Comparison of ENCODE assay signal across 23 cellular contexts in genomic region chr7:70608229-70608628, GRCh38.
"Had no signal": no experiment of that assay in that cellular context is flagged by ENCODE, and none has a peak within 500 bp of the region (broad histone marks: within the 10 kb centered on the region; RNA-seq: fewer than 3 reads in every experiment).

No MANE protein-coding gene starts in this region.

- DNase-seq: cortex of kidney; dorsolateral prefrontal cortex; effector CD8-positive, alpha-beta T cell; gastrocnemius medialis; kidney; left cardiac atrium; left ventricle myocardium inferior; lower lobe of right lung; mesenchymal stem cell; midbrain; nucleus accumbens; ovary; sigmoid colon; small intestine; stimulated activated CD4-positive, alpha-beta T cell treated with anti-CD3 and anti-CD28 coated beads, Interleukin-12 subunit alpha, Interleukin-12 subunit beta, amount 100 ng/mL, for 4 hours; stimulated activated CD4-positive, alpha-beta T cell treated with anti-CD3 and anti-CD28 coated beads, Interleukin-2, amount 100 ng/mL, for 48 hours; stimulated activated naive CD8-positive, alpha-beta T cell treated with anti-CD3 and anti-CD28 coated beads, Interleukin-15, Interleukin-2, amounts not matched to agents 100 U/mL and 50 U/mL, for 24 hours; thyroid gland; uterus had no signal

- H3K9me3 ChIP-seq: gastrocnemius medialis, ovary, right atrium auricular region, sigmoid colon, suprapubic skin, thyroid gland, uterus had no signal

- H3K4me3 ChIP-seq: dorsolateral prefrontal cortex, gastrocnemius medialis, left ventricle myocardium inferior, lower lobe of right lung, neural progenitor cell, ovary, right atrium auricular region, sigmoid colon, suprapubic skin, thyroid gland, uterus had no signal

- H3K27ac ChIP-seq: dorsolateral prefrontal cortex, gastrocnemius medialis, left ventricle myocardium inferior, lower lobe of right lung, neural progenitor cell, ovary, right atrium auricular region, sigmoid colon, suprapubic skin, thyroid gland, uterus had no signal

- H3K27me3 ChIP-seq: dorsolateral prefrontal cortex, gastrocnemius medialis, neural progenitor cell, ovary, right atrium auricular region, sigmoid colon, suprapubic skin, thyroid gland, uterus had no signal

- H3K4me1 ChIP-seq: gastrocnemius medialis, left ventricle myocardium inferior, lower lobe of right lung, right atrium auricular region, sigmoid colon, suprapubic skin, thyroid gland, uterus had no signal

- H3K36me3 ChIP-seq: gastrocnemius medialis, lower lobe of right lung, neural progenitor cell, ovary, right atrium auricular region, suprapubic skin, thyroid gland, uterus had no signal

- ATAC-seq: gastrocnemius medialis; left cardiac atrium; lower lobe of right lung; natural killer cell treated with Interleukin-12 subunit alpha and Interleukin-12 subunit beta and Interleukin-15 and Interleukin-18, amount 100 ng/mL, for 72 hours; stimulated activated naive CD8-positive, alpha-beta T cell treated with anti-CD3 and anti-CD28 coated beads, Interleukin-15, Interleukin-2, amounts not matched to agents 100 U/mL and 50 U/mL, for 24 hours had no signal
